8 cellular contexts compared by ENCODE assay signal in genomic region chr17:38579934-38580333, GRCh38. TPM values are rescaled to one million over a fixed set of nuclear protein-coding genes. Genes with fewer than 3 reads are reported as not detected.
A peak's percentile ranks its signal among the peaks of the same experiment; 100 is the strongest.
DNase-seq lines count a peak whose midpoint lies in the region; ATAC-seq, FAIRE-seq and TF ChIP-seq lines count a peak whose summit lies in the region.

No MANE protein-coding gene starts in this region.

- H3K27me3 Mint-ChIP-seq in natural killer cell (ENCODE audit: low read depth in 2 of 2), result peaks cover 60 to 67% of the 10 kb centered on the region in 2 donors

- DNase-seq in DMS79 treated with DMSO at 0.1 percent for 48 hours (lab: John Stamatoyannopoulos, UW), result peak; percentile 96
- DNase-seq in Kasumi-1 (lab: John Stamatoyannopoulos, UW), result peak; percentile 35 to 57
- peak; percentile 93 to 94 for DNase-seq in SHP77 (lab: John Stamatoyannopoulos, UW)
- peak; percentile 70 to 76 for DNase-seq in frontal cortex (ENCODE audit: low spot score in 2 of 2)
- DNase-seq in NK-92 (lab: John Stamatoyannopoulos, UW; ENCODE audit: unreplicated experiment), result no peak
- no peak for DNase-seq in stimulated activated naive CD4-positive, alpha-beta T cell treated with Interleukin-2 at 50 U/mL for 16 hours (lab: John Stamatoyannopoulos, UW)
- DNase-seq in natural killer cell, result no peak

- TF ChIP-seq CTCF in natural killer cell (IDR thresholded peaks at IDR 0.05), result no peak

- H3K36me3 Mint-ChIP-seq in natural killer cell, result no peaks in the 10 kb centered on the region

- FAIRE-seq in frontal cortex (lab: Jason Lieb, UNC), result no peak

- H3K4me3 Mint-ChIP-seq in natural killer cell, result no peak overlapping the region

- H3K4me1 Mint-ChIP-seq in natural killer cell, result peaks cover 8 to 11% of the 10 kb centered on the region in 2 donors

- H3K9me3 Mint-ChIP-seq in natural killer cell, result no peaks in the 10 kb centered on the region

- intact Hi-C loops in natural killer cell (cut with micrococcal nuclease), result no loop called here

- H3K27ac Mint-ChIP-seq in natural killer cell, result no peak overlapping the region

- ATAC-seq in GM18517 (IDR thresholded peaks at IDR 0.05; ENCODE audit: unreplicated experiment) (no peak), natural killer cell (no peak)

RNA-seq across cellular contexts. Expression of gene SRCIN1, which starts 25.8 kb away (rescaled TPM):
- total RNA-seq in frontal cortex (23.6 TPM), natural killer cell (under 1 TPM in 2 of 3 donors, not detected in 1; 0.28 to 0.50 TPM)

Comparison
In these comparisons a context has a peak if more than half of its experiments do, and no peak if none do; other contexts are left out.
1. DNase-seq: peak in DMS79 treated with DMSO at 0.1 percent for 48 hours (single experiment), Kasumi-1 (2 of 2), SHP77 (2 of 2) and frontal cortex (2 of 2); none in NK-92 (single experiment), stimulated activated naive CD4-positive, alpha-beta T cell treated with Interleukin-2 at 50 U/mL for 16 hours (single experiment) and natural killer cell (single experiment).
2. RNA of gene SRCIN1, which starts 25.8 kb away (total RNA-seq): 23.6 TPM in frontal cortex (single experiment); 0.28 to 0.50 TPM in natural killer cell; every median in the first group is over 10 times any median in the second.